In genomic region chr14:101595887-101596721, GRCh38 we compare ENCODE assay signal across 10 cellular contexts. TPM values are rescaled to one million over a fixed set of nuclear protein-coding genes. Genes with fewer than 3 reads are reported as not detected.
DNase-seq lines count a peak whose midpoint lies in the region; ATAC-seq and TF ChIP-seq lines count a peak whose summit lies in the region.
"Had no signal": no experiment of that assay in that cellular context is flagged by ENCODE, and none has a peak within 500 bp of the region (broad histone marks: within the 10 kb centered on the region; RNA-seq: fewer than 3 reads in every experiment).

No MANE protein-coding gene starts in this region.

- no peak for TF ChIP-seq POLR2A in uterus (IDR thresholded peaks at IDR 0.05)

- peak overlapping the region; percentile 86 for H3K27ac Mint-ChIP-seq in activated naive CD8-positive, alpha-beta T cell treated with anti-CD3 and anti-CD28 coated beads, Interleukin-2, amount 10 ng/mL, durations not matched to agents 7 days and 5 days

- no peaks in the 10 kb centered on the region for H3K4me1 ChIP-seq in uterus

- no peak overlapping the region for H3K27ac ChIP-seq in uterus

- TF ChIP-seq CTCF in GM12864 (IDR thresholded peaks at IDR 0.05; ENCODE audit: low read depth, low read length, missing control alignments) (no peak), uterus (IDR thresholded peaks at IDR 0.05) (no peak)

- peak; percentile 51 for ATAC-seq in activated naive CD8-positive, alpha-beta T cell treated with anti-CD3 and anti-CD28 coated beads, Interleukin-2, amount 10 ng/mL, durations not matched to agents 7 days and 5 days (ENCODE audit: low read depth)
- ATAC-seq in HG03280 (IDR thresholded peaks at IDR 0.05; ENCODE audit: unreplicated experiment) (no peak), GM18858 (IDR thresholded peaks at IDR 0.05; ENCODE audit: unreplicated experiment) (no peak)
- ATAC-seq: sciatic nerve had no signal

- POLR2A ChIA-PET in activated naive CD8-positive, alpha-beta T cell treated with anti-CD3 and anti-CD28 coated beads, Interleukin-2, amount 10 ng/mL, durations not matched to agents 7 days and 5 days (lab: Charles Lee), result no interaction called here

- no peaks in the 10 kb centered on the region for H3K27me3 ChIP-seq in uterus

- peak overlapping the region; percentile 56 for H3K4me3 Mint-ChIP-seq in activated naive CD8-positive, alpha-beta T cell treated with anti-CD3 and anti-CD28 coated beads, Interleukin-2, amount 10 ng/mL, durations not matched to agents 7 days and 5 days

- H3K36me3 ChIP-seq in uterus, result no peaks in the 10 kb centered on the region

- H3K4me3 ChIP-seq in GM12864 (ENCODE audit: low read depth, low read length) (no peak overlapping the region), uterus (no peak overlapping the region)

- intact Hi-C loops in uterus (cut with DNase I; ENCODE audit: low total_unique reads), result no loop called here

- H3K9me3 Mint-ChIP-seq in activated naive CD8-positive, alpha-beta T cell treated with anti-CD3 and anti-CD28 coated beads, Interleukin-2, amount 10 ng/mL, durations not matched to agents 7 days and 5 days, result peaks cover 29% of the 10 kb centered on the region

- H3K4me1 Mint-ChIP-seq in activated naive CD8-positive, alpha-beta T cell treated with anti-CD3 and anti-CD28 coated beads, Interleukin-2, amount 10 ng/mL, durations not matched to agents 7 days and 5 days, result peaks cover 33% of the 10 kb centered on the region

- H3K36me3 Mint-ChIP-seq in activated naive CD8-positive, alpha-beta T cell treated with anti-CD3 and anti-CD28 coated beads, Interleukin-2, amount 10 ng/mL, durations not matched to agents 7 days and 5 days, result peaks cover 17% of the 10 kb centered on the region

- no peaks in the 10 kb centered on the region for H3K9me3 ChIP-seq in uterus

- DNase-seq in GM12864 (ENCODE audit: low read depth) (peak; percentile 10), uterus (no peak), NCI-H2227 (lab: John Stamatoyannopoulos, UW; ENCODE audit: unreplicated experiment) (no peak)
- DNase-seq in activated naive CD8-positive, alpha-beta T cell treated with anti-CD3 and anti-CD28 coated beads, Interleukin-2, amount 10 ng/mL, durations not matched to agents 7 days and 5 days, result peak; percentile 60
- peak; percentile 7 to 15 for DNase-seq in stimulated activated CD4-positive, alpha-beta T cell treated with anti-CD3 and anti-CD28 coated beads, Interleukin-12 subunit alpha, Interleukin-12 subunit beta, amount 100 ng/mL, for 24 hours (ENCODE audit: low read depth in 2 of 2)

- peaks cover 4% of the 10 kb centered on the region for H3K27me3 Mint-ChIP-seq in activated naive CD8-positive, alpha-beta T cell treated with anti-CD3 and anti-CD28 coated beads, Interleukin-2, amount 10 ng/mL, durations not matched to agents 7 days and 5 days

TF ChIP-seq in PFSK-1, 5 proteins besides CTCF, POLR2A, EP300 and RAD21:
- TF ChIP-seq POLR2AphosphoS5 (IDR thresholded peaks at IDR 0.05; ENCODE audit: low read depth, low read length), result 0 out of 2 replicates have a peak, but pooled peaks have one; percentile 36
- no peak for TF ChIP-seq FOXP2 (optimal IDR thresholded peaks at IDR 0.05; ENCODE audit: borderline replicate concordance, extremely low read depth, extremely low read length, insufficient read depth)
- no peak for TF ChIP-seq TAF1 (IDR thresholded peaks at IDR 0.05; ENCODE audit: borderline replicate concordance, insufficient read depth, low read length)
- peak; percentile 33; the same call in 1 of the 2 replicates for TF ChIP-seq SIN3A (IDR thresholded peaks at IDR 0.05; ENCODE audit: borderline replicate concordance, insufficient read depth, low read length)
- 0 out of 4 replicates have a peak, but pooled peaks of 1 of the 2 experiments have one; percentile 11 for TF ChIP-seq REST (IDR thresholded peaks at IDR 0.05; ENCODE audit: insufficient read depth in 1 of 2, low read depth in 2 of 2, low read length in 2 of 2)

RNA-seq across cellular contexts. Expression of gene DIO3, which starts 34.8 kb away (rescaled TPM):
- polyA plus RNA-seq in PFSK-1 (2012; ENCODE audit: insufficient read length, low read depth), result 318 TPM
- total RNA-seq in activated naive CD8-positive, alpha-beta T cell treated with anti-CD3 and anti-CD28 coated beads, Interleukin-2, amount 10 ng/mL, durations not matched to agents 7 days and 5 days, result not detected
- total RNA-seq in uterus, result 1 to 10 TPM in 3 of 4 donors, under 1 TPM in 1; 0.26 to 9.0 (median 5.5) TPM
- total RNA-seq: MCF 10A had no signal

Comparison
In these comparisons a context has a peak if more than half of its experiments do, and no peak if none do; other contexts are left out.
1. DNase-seq: peak in GM12864 (single experiment), activated naive CD8-positive, alpha-beta T cell treated with anti-CD3 and anti-CD28 coated beads, Interleukin-2, amount 10 ng/mL, durations not matched to agents 7 days and 5 days (single experiment) and stimulated activated CD4-positive, alpha-beta T cell treated with anti-CD3 and anti-CD28 coated beads, Interleukin-12 subunit alpha, Interleukin-12 subunit beta, amount 100 ng/mL, for 24 hours (2 of 2); none in uterus (0 of 2) and NCI-H2227 (single experiment).